Comparison of ENCODE assay signal across 8 cellular contexts in genomic region chr3:57756528-57757401, GRCh38. TPM values are rescaled to one million over a fixed set of nuclear protein-coding genes. Genes with fewer than 3 reads are reported as not detected.
A peak's percentile ranks its signal among the peaks of the same experiment; 100 is the strongest.
DNase-seq lines count a peak whose midpoint lies in the region; ATAC-seq and TF ChIP-seq lines count a peak whose summit lies in the region.

No MANE protein-coding gene starts in this region.

- TF ChIP-seq EP300 in sigmoid colon (IDR thresholded peaks at IDR 0.05) = no peak

- H3K27me3 ChIP-seq in iPS DF 6.9 (ENCODE audit: control insufficient read depth, insufficient read depth, low read length) (no peaks in the 10 kb centered on the region), sigmoid colon (no peaks in the 10 kb centered on the region)

- no peak for TF ChIP-seq POLR2A in sigmoid colon (IDR thresholded peaks at IDR 0.05)

- H3K4me3 Mint-ChIP-seq in T-helper 17 cell = peak overlapping the region; percentile 95

- H3K27ac Mint-ChIP-seq in T-helper 17 cell = peak overlapping the region; percentile 82

- H3K4me1 Mint-ChIP-seq in T-helper 17 cell = peaks cover 12% of the 10 kb centered on the region

- no peaks in the 10 kb centered on the region for H3K36me3 ChIP-seq in iPS DF 6.9 (ENCODE audit: control insufficient read depth, insufficient read depth, low read length)
- peaks cover 0 to 5% (median 0%) of the 10 kb centered on the region in 4 donors for H3K36me3 ChIP-seq in sigmoid colon

- H3K27me3 Mint-ChIP-seq in T-helper 17 cell = no peaks in the 10 kb centered on the region

- peak overlapping the region; percentile 74 for H3K4me3 ChIP-seq in astrocyte of the cerebellum (ENCODE audit: low read depth, low read length)
- peak overlapping the region; percentile 80 for H3K4me3 ChIP-seq in iPS DF 6.9 (ENCODE audit: low read length)
- H3K4me3 ChIP-seq in sigmoid colon = peak overlapping the region; percentile 80 to 96 (median 88)

- ATAC-seq in GM19025 (IDR thresholded peaks at IDR 0.05; ENCODE audit: low read depth, unreplicated experiment) (peak; percentile 15), HG03196 (IDR thresholded peaks at IDR 0.05; ENCODE audit: unreplicated experiment) (peak; percentile 31), T-helper 17 cell (peak; percentile 29)

- in situ Hi-C loops in ACHN (cut with HindIII; ENCODE audit: low pct_ligation_motif_present, low pct_unique_long_range_greater_than_20kb, low sequenced_read_pairs) (no loop called here), astrocyte of the cerebellum (cut with HindIII; ENCODE audit: low sequenced_read_pairs) (no loop called here)

- DNase-seq in ACHN (peak; percentile 52), T-helper 17 cell (peak; percentile 11 to 16 (median 12)), astrocyte of the cerebellum (ENCODE audit: low read depth) (no peak), iPS DF 6.9 (ENCODE audit: low read depth, low spot score) (no peak), sigmoid colon (peak; percentile 81), NCI-H187 (lab: John Stamatoyannopoulos, UW) (no peak)

- intact Hi-C loops in sigmoid colon (cut with DNase I) = loop anchor here (1.0 to 5.0 kb wide), 3 partner anchors 64 to 199 kb away; partner anchors contain the start of genes ARF4 and PDE12

- no peak for TF ChIP-seq CTCF in astrocyte of the cerebellum (IDR thresholded peaks at IDR 0.05; ENCODE audit: low read depth, low read length, missing control alignments)
- no peak for TF ChIP-seq CTCF in sigmoid colon (IDR thresholded peaks at IDR 0.05)

- H3K27ac ChIP-seq in iPS DF 6.9 (ENCODE audit: low read length) (no peak overlapping the region), sigmoid colon (peak overlapping the region; percentile 87 to 93 (median 90))

- H3K4me1 ChIP-seq in iPS DF 6.9 (ENCODE audit: control insufficient read depth, insufficient read depth, low read length) (no peaks in the 10 kb centered on the region), sigmoid colon (peaks cover 0 to 49% (median 42%) of the 10 kb centered on the region in 4 donors)

- H3K36me3 Mint-ChIP-seq in T-helper 17 cell (ENCODE audit: low read depth) = peaks cover 2% of the 10 kb centered on the region

- H3K9me3 ChIP-seq in T-helper 17 cell (ENCODE audit: control insufficient read depth, low read length, poor library complexity, severe bottlenecking) = no peaks in the 10 kb centered on the region
- H3K9me3 ChIP-seq in iPS DF 6.9 (ENCODE audit: control insufficient read depth, insufficient read depth, low read length) = no peaks in the 10 kb centered on the region
- H3K9me3 ChIP-seq in sigmoid colon = no peaks in the 10 kb centered on the region

- no CpG with 5 or more reads among the region's 84 CpGs for WGBS in iPS DF 6.9 (ENCODE audit: insufficient coverage, insufficient read length)
- WGBS in sigmoid colon, 2 donors = 0 to 1% methylated on average over 84 of the region's 84 CpGs

RNA-seq across cellular contexts. Expression of gene SLMAP, which starts 0.7 kb away (rescaled TPM):
- 10 to 100 TPM; 59.0 to 71.4 TPM for total RNA-seq in T-helper 17 cell
- 100 to 1,000 TPM; 300 to 745 (median 456) TPM for total RNA-seq in sigmoid colon
- polyA plus RNA-seq in sigmoid colon = 10 to 100 TPM; 28.2 to 32.7 (median 31.4) TPM

Comparison
In these comparisons a context has a peak if more than half of its experiments do, and no peak if none do; other contexts are left out.
1. DNase-seq: peak in ACHN (single experiment), T-helper 17 cell (3 of 3) and sigmoid colon (single experiment); none in astrocyte of the cerebellum (single experiment), iPS DF 6.9 (single experiment) and NCI-H187 (0 of 2).
2. RNA of gene SLMAP, which starts 0.7 kb away (total RNA-seq): 300 to 745 TPM in sigmoid colon; 59.0 to 71.4 TPM in T-helper 17 cell; every median in the first group is over 4 times any median in the second.
3. Peak in every context shown above with its lines, with median percentiles within 50 percentile points of each other: ATAC-seq and H3K4me3 ChIP-seq.